ENCODE assay signal across 9 cellular contexts in the genomic region with DNA sequence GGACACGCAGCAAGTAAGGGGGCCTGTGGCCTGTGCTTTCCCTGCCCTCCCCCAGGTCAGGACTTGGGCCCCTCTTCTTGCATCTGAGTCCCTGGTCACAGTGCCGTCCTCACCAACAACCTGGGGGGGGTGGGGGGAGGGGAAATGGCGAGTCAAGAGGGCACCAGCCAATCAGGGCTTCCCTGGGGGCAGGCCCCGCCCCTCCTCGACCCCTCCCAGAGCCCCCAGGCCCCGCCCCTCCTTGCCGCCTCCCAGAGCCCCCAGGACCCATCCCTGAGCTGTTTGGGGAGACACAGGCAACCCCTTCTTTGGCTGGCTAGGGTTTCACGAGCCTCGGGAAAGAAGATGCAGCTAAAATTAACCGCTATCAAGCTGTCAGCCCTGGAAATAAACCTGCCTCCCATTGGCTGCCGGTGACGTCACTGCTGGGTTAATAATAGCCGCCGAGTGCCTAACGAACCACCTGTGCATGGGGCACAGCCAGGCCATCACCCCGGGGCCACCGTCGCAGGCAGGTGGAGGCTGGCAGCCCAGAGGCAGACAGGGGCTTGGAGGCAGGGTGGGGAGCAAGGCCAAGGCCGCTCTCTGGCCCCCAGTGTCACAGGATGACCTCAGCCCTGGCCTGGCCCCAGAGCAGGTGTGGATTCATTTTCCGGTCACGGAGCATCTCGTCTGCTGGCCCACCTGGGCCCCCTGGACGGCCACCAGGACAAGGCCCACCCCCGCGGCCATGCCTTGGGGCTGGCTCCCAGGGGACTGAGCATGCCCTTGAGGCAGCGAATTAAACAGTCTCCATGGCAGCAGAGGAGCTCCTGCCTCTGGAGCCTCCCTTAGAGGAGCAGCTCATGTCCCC.
A peak's percentile ranks its signal among the peaks of the same experiment; 100 is the strongest.
DNase-seq lines count a peak whose midpoint lies in the region; ATAC-seq lines count a peak whose summit lies in the region.
"Had no signal": no experiment of that assay in that cellular context is flagged by ENCODE, and none has a peak within 500 bp of the region (broad histone marks: within the 10 kb centered on the region; RNA-seq: fewer than 3 reads in every experiment).

No MANE protein-coding gene starts in this region.

- H3K4me3 ChIP-seq in SK-N-MC (peak overlapping the region; percentile 26; the same call in 1 of the 2 replicates), iPS-18a (ENCODE audit: low read length) (peak overlapping the region; percentile 39)

- H3K27me3 ChIP-seq in iPS-18a (ENCODE audit: control insufficient read depth, insufficient read depth, low read length), result peaks cover 54% of the 10 kb centered on the region

- H3K36me3 ChIP-seq in SK-N-MC (ENCODE audit: insufficient read depth, low read length) (no peaks in the 10 kb centered on the region), iPS-18a (ENCODE audit: control insufficient read depth, low read depth, low read length) (no peaks in the 10 kb centered on the region)

- H3K4me1 ChIP-seq in iPS-18a (ENCODE audit: control insufficient read depth, low read depth, low read length), result peaks cover 4% of the 10 kb centered on the region

- H3K9me3 ChIP-seq in SK-N-MC (ENCODE audit: low read depth, low read length) (no peaks in the 10 kb centered on the region), iPS-18a (ENCODE audit: control insufficient read depth, low read depth, low read length) (no peaks in the 10 kb centered on the region)

- peak; percentile 92 for DNase-seq in D341Med (ENCODE audit: low spot score)
- DNase-seq in NCI-H128 (lab: John Stamatoyannopoulos, UW; ENCODE audit: unreplicated experiment), result peak; percentile 85
- no peak for DNase-seq in SK-N-MC (ENCODE audit: low read depth, low spot score)
- DNase-seq in SKM-1 (lab: John Stamatoyannopoulos, UW; ENCODE audit: unreplicated experiment), result no peak
- DNase-seq in OCI-M1 (lab: John Stamatoyannopoulos, UW), result no peak
- DNase-seq: naive thymus-derived CD4-positive, alpha-beta T cell had no signal

- H3K9ac ChIP-seq in SK-N-MC (ENCODE audit: insufficient read length) (no peak overlapping the region), iPS-18a (ENCODE audit: low read length) (no peak overlapping the region)

- H3K27ac ChIP-seq in SK-N-MC (no peak overlapping the region), iPS-18a (ENCODE audit: low read length) (no peak overlapping the region)

- no peak for ATAC-seq in GM19467 (IDR thresholded peaks at IDR 0.05; ENCODE audit: unreplicated experiment)
- ATAC-seq in HG02610 (IDR thresholded peaks at IDR 0.05; ENCODE audit: unreplicated experiment), result no peak
- ATAC-seq: naive thymus-derived CD4-positive, alpha-beta T cell had no signal

Comparison
In these comparisons a context has a peak if more than half of its experiments do, and no peak if none do; other contexts are left out.
1. DNase-seq: peak in D341Med (single experiment) and NCI-H128 (single experiment); none in SK-N-MC (single experiment), SKM-1 (single experiment) and OCI-M1 (single experiment).